Comparison of ENCODE assay signal across 29 cellular contexts in the genomic region with DNA sequence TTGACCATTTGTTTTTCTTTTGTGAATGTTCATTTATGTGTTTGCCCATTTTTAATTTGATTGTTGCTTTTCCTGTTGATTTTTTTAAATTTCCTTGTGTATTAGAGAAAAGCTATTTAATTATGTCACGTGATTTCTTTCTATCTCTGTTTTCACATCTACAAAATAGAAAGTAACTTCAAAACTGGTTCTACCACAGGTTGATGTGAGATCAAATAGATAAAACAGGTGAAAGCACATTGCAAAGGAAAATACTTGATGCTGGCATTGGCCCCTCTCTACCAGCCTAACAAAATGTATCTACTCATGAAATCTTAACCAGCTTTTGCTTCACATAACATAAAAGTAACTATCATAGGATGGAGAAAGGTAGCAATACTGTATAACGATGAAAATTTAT.
DNase-seq lines count a peak whose midpoint lies in the region; ATAC-seq and TF ChIP-seq lines count a peak whose summit lies in the region.
"Had no signal": no experiment of that assay in that cellular context is flagged by ENCODE, and none has a peak within 500 bp of the region (broad histone marks: within the 10 kb centered on the region; RNA-seq: fewer than 3 reads in every experiment).

No MANE protein-coding gene starts in this region.

- TF ChIP-seq CTCF in PC-9 (conservative IDR thresholded peaks at IDR 0.05): no peak

- H3K9me2 ChIP-seq in PC-9 (ENCODE audit: insufficient read depth): no peaks in the 10 kb centered on the region

- peaks cover 39% of the 10 kb centered on the region for H3K36me3 ChIP-seq in CD8-positive, alpha-beta memory T cell (ENCODE audit: insufficient read depth, low read length)
- H3K36me3 ChIP-seq in PC-9 (ENCODE audit: low read depth): no peaks in the 10 kb centered on the region
- peaks cover 16 to 70% (median 19%) of the 10 kb centered on the region in 3 experiments for H3K36me3 ChIP-seq in naive thymus-derived CD4-positive, alpha-beta T cell (ENCODE audit: control insufficient read depth in 2 of 3, insufficient read depth in 3 of 3, low read length in 3 of 3)

- H4K20me1 ChIP-seq in PC-9 (ENCODE audit: insufficient read depth): no peaks in the 10 kb centered on the region

- no peak overlapping the region for H3K4me3 ChIP-seq in CD8-positive, alpha-beta memory T cell (ENCODE audit: low read length)
- H3K4me3 ChIP-seq in PC-9: no peak overlapping the region
- H3K4me3 ChIP-seq in naive thymus-derived CD4-positive, alpha-beta T cell (ENCODE audit: low read length): no peak overlapping the region
- H3K4me3 ChIP-seq: adrenal gland, Peyer's patch, skin epidermis, stomach, thyroid gland had no signal

- peaks cover 28% of the 10 kb centered on the region for H3F3A ChIP-seq in PC-9 (ENCODE audit: insufficient read depth, low read depth)

- H3K9me3 Mint-ChIP-seq in activated CD4-positive, alpha-beta T cell treated with anti-CD3 and anti-CD28 coated beads, Interleukin-2, amount 10 ng/mL, durations not matched to agents 7 days and 5 days: no peaks in the 10 kb centered on the region
- no peaks in the 10 kb centered on the region for H3K9me3 Mint-ChIP-seq in CD8-positive, alpha-beta memory T cell
- H3K9me3 Mint-ChIP-seq in naive thymus-derived CD4-positive, alpha-beta T cell: peaks cover 0 to 1% (median 0%) of the 10 kb centered on the region in 11 donors
- H3K9me3 Mint-ChIP-seq: naive thymus-derived CD8-positive, alpha-beta T cell; WTC11 had no signal

- CTCF ChIA-PET in activated CD4-positive, alpha-beta T cell treated with anti-CD3 and anti-CD28 coated beads, Interleukin-2, amount 10 ng/mL, durations not matched to agents 7 days and 5 days (lab: Charles Lee): interaction anchor here (0.9 to 1.6 kb wide), 2 partner anchors 9 kb away, joined by 3 to 7 read pairs; no protein-coding TSS in a partner anchor
- CTCF ChIA-PET in CD8-positive, alpha-beta memory T cell (lab: Charles Lee): interaction anchor here (1.2 to 2.5 kb wide), 2 partner anchors 10 to 21 kb away, joined by 3 to 8 read pairs; no protein-coding TSS in a partner anchor
- CTCF ChIA-PET in PC-9 (lab: Charles Lee): no interaction called here
- CTCF ChIA-PET in naive thymus-derived CD4-positive, alpha-beta T cell (lab: Charles Lee): interaction anchor here (0.7 kb wide), 1 partner anchor 414 kb away, joined by 3 read pairs; no protein-coding TSS in a partner anchor

- H3K27ac Mint-ChIP-seq in activated CD4-positive, alpha-beta T cell treated with anti-CD3 and anti-CD28 coated beads, Interleukin-2, amount 10 ng/mL, durations not matched to agents 7 days and 5 days: peak overlapping the region; percentile 50
- peak overlapping the region in 6 of 8 donors; percentile 27 to 60 (median 51) for H3K27ac Mint-ChIP-seq in CD8-positive, alpha-beta memory T cell
- peak overlapping the region in 6 of 9 donors; percentile 14 to 68 (median 44) for H3K27ac Mint-ChIP-seq in naive thymus-derived CD4-positive, alpha-beta T cell
- H3K27ac Mint-ChIP-seq: WTC11 had no signal

- ATAC-seq in naive thymus-derived CD4-positive, alpha-beta T cell: no peak
- ATAC-seq: left ventricle myocardium superior; naive thymus-derived CD8-positive, alpha-beta T cell; WTC11 had no signal

- peaks cover 20% of the 10 kb centered on the region for H3K4me1 Mint-ChIP-seq in activated CD4-positive, alpha-beta T cell treated with anti-CD3 and anti-CD28 coated beads, Interleukin-2, amount 10 ng/mL, durations not matched to agents 7 days and 5 days
- H3K4me1 Mint-ChIP-seq in CD8-positive, alpha-beta memory T cell: peaks cover 14 to 44% (median 32%) of the 10 kb centered on the region in 3 donors
- H3K4me1 Mint-ChIP-seq in naive thymus-derived CD4-positive, alpha-beta T cell: peaks cover 12 to 55% (median 28%) of the 10 kb centered on the region in 7 donors

- DNase-seq in activated CD4-positive, alpha-beta T cell treated with anti-CD3 and anti-CD28 coated beads, Interleukin-2, amount 10 ng/mL, durations not matched to agents 7 days and 5 days: no peak
- DNase-seq in activated CD4-positive, alpha-beta T cell treated with anti-CD3 and anti-CD28 coated beads, Interleukin-2, amount 50 U/mL, for 48 hours: no peak
- DNase-seq in CD8-positive, alpha-beta memory T cell: no peak
- DNase-seq in PC-9 (peak in 1 of 2 experiments; percentile 74), NOMO-1 treated with DMSO at 0.1 percent for 48 hours (lab: John Stamatoyannopoulos, UW; ENCODE audit: unreplicated experiment) (no peak), cortex of kidney (lab: John Stamatoyannopoulos, UW) (no peak)
- peak in 4 of 9 donors; percentile 11 to 40 (median 13) for DNase-seq in naive thymus-derived CD4-positive, alpha-beta T cell
- no peak for DNase-seq in stimulated activated CD4-positive, alpha-beta T cell treated with anti-CD3 and anti-CD28 coated beads, Interleukin-12 subunit alpha, Interleukin-12 subunit beta, amount 100 ng/mL, for 4 hours
- DNase-seq: activated CD4-positive, alpha-beta T cell treated with anti-CD3 and anti-CD28 coated beads, Interleukin-2, amount 50 U/mL, for 4 hours; activated effector memory CD4-positive, alpha-beta T cell treated with anti-CD3 and anti-CD28 coated beads, Interleukin-2, amount 50 U/mL, for 16 hours; adrenal gland; BE2C; effector CD4-positive, alpha-beta T cell; erythroblast; HCEC 1CT; islet precursor cell; KG1; left ventricle myocardium superior; naive thymus-derived CD8-positive, alpha-beta T cell; NCI-H1436 treated with DMSO at 0.1 percent for 48 hours; NCI-H2171 treated with DMSO at 0.1 percent for 48 hours; NCI-H526 treated with DMSO at 0.1 percent for 48 hours; nucleus accumbens; Peyer's patch; SHP77 treated with DMSO at 0.1 percent for 48 hours; stomach; thyroid gland had no signal

- H3K4me3 Mint-ChIP-seq in activated CD4-positive, alpha-beta T cell treated with anti-CD3 and anti-CD28 coated beads, Interleukin-2, amount 10 ng/mL, durations not matched to agents 7 days and 5 days: no peak overlapping the region
- H3K4me3 Mint-ChIP-seq in CD8-positive, alpha-beta memory T cell: no peak overlapping the region
- H3K4me3 Mint-ChIP-seq in naive thymus-derived CD4-positive, alpha-beta T cell: peak overlapping the region in 2 of 10 donors; percentile 10 to 14
- H3K4me3 Mint-ChIP-seq: naive thymus-derived CD8-positive, alpha-beta T cell; WTC11 had no signal

- H2AFZ ChIP-seq in PC-9: no peak overlapping the region

- H3K79me2 ChIP-seq in PC-9 (ENCODE audit: low read depth): no peaks in the 10 kb centered on the region

- H3K4me2 ChIP-seq in PC-9: peak overlapping the region; percentile 44

- H3K27me3 ChIP-seq in CD8-positive, alpha-beta memory T cell (ENCODE audit: insufficient read depth, low read length, poor library complexity, severe bottlenecking): no peaks in the 10 kb centered on the region
- no peaks in the 10 kb centered on the region for H3K27me3 ChIP-seq in PC-9 (ENCODE audit: insufficient read depth, low read depth)
- H3K27me3 ChIP-seq in naive thymus-derived CD4-positive, alpha-beta T cell (ENCODE audit: control insufficient read depth in 2 of 2, insufficient read depth in 2 of 2, low read length in 2 of 2): no peaks in the 10 kb centered on the region
- H3K27me3 ChIP-seq: adrenal gland, BE2C, Peyer's patch, stomach, thyroid gland had no signal

- no peaks in the 10 kb centered on the region for H3K9me3 ChIP-seq in CD8-positive, alpha-beta memory T cell (ENCODE audit: low read length)
- H3K9me3 ChIP-seq in PC-9 (ENCODE audit: insufficient read depth, low read depth): no peaks in the 10 kb centered on the region
- H3K9me3 ChIP-seq in naive thymus-derived CD4-positive, alpha-beta T cell (ENCODE audit: control insufficient read depth in 2 of 3, low read length in 3 of 3): no peaks in the 10 kb centered on the region
- H3K9me3 ChIP-seq: adrenal gland, BE2C, Peyer's patch, stomach, thyroid gland had no signal

- H3K27me3 Mint-ChIP-seq in activated CD4-positive, alpha-beta T cell treated with anti-CD3 and anti-CD28 coated beads, Interleukin-2, amount 10 ng/mL, durations not matched to agents 7 days and 5 days: no peaks in the 10 kb centered on the region
- no peaks in the 10 kb centered on the region for H3K27me3 Mint-ChIP-seq in CD8-positive, alpha-beta memory T cell
- no peaks in the 10 kb centered on the region for H3K27me3 Mint-ChIP-seq in naive thymus-derived CD4-positive, alpha-beta T cell
- H3K27me3 Mint-ChIP-seq: naive thymus-derived CD8-positive, alpha-beta T cell had no signal

- POLR2A ChIA-PET in activated CD4-positive, alpha-beta T cell treated with anti-CD3 and anti-CD28 coated beads, Interleukin-2, amount 10 ng/mL, durations not matched to agents 7 days and 5 days (lab: Charles Lee): no interaction called here
- POLR2A ChIA-PET in CD8-positive, alpha-beta memory T cell (lab: Charles Lee): no interaction called here
- POLR2A ChIA-PET in PC-9 (lab: Charles Lee; ENCODE audit: unreplicated experiment): interaction anchor here (0.6 kb wide), 2 partner anchors 188 to 402 kb away, joined by 3 to 5 read pairs; no protein-coding TSS in a partner anchor
- POLR2A ChIA-PET in naive thymus-derived CD4-positive, alpha-beta T cell (lab: Charles Lee): interaction anchor here (0.7 kb wide), 1 partner anchor 241 kb away, joined by 3 read pairs; no protein-coding TSS in a partner anchor

- intact Hi-C loops in PC-9 (cut with micrococcal nuclease; ENCODE audit: unreplicated experiment): loop anchor here (10.0 kb wide), 1 partner anchor 81 kb away; no protein-coding TSS in a partner anchor
- intact Hi-C loops in naive thymus-derived CD4-positive, alpha-beta T cell (cut with micrococcal nuclease): no loop called here

- peaks cover 37% of the 10 kb centered on the region for H3K36me3 Mint-ChIP-seq in activated CD4-positive, alpha-beta T cell treated with anti-CD3 and anti-CD28 coated beads, Interleukin-2, amount 10 ng/mL, durations not matched to agents 7 days and 5 days (ENCODE audit: low read depth)
- H3K36me3 Mint-ChIP-seq in CD8-positive, alpha-beta memory T cell: peaks cover 13 to 81% (median 30%) of the 10 kb centered on the region in 3 donors
- H3K36me3 Mint-ChIP-seq in naive thymus-derived CD4-positive, alpha-beta T cell: peaks cover 16 to 59% (median 36%) of the 10 kb centered on the region in 5 donors

- H3K4me1 ChIP-seq in CD8-positive, alpha-beta memory T cell (ENCODE audit: insufficient read depth, low read length): peaks cover 15% of the 10 kb centered on the region
- peaks cover 37% of the 10 kb centered on the region for H3K4me1 ChIP-seq in PC-9 (replicated peaks; ENCODE audit: insufficient read depth)
- peaks cover 10 to 12% of the 10 kb centered on the region in 2 donors for H3K4me1 ChIP-seq in naive thymus-derived CD4-positive, alpha-beta T cell (ENCODE audit: control insufficient read depth in 2 of 2, insufficient read depth in 2 of 2, low read length in 2 of 2)
- H3K4me1 ChIP-seq: BE2C, Peyer's patch, thyroid gland had no signal

- no peak overlapping the region for H3K27ac ChIP-seq in CD8-positive, alpha-beta memory T cell (ENCODE audit: low read depth, low read length)
- H3K27ac ChIP-seq in PC-9: peak overlapping the region; percentile 20; the same call in 1 of the 2 replicates
- no peak overlapping the region for H3K27ac ChIP-seq in naive thymus-derived CD4-positive, alpha-beta T cell (ENCODE audit: low read depth, low read length)
- H3K27ac ChIP-seq: adrenal gland, Peyer's patch, stomach, thyroid gland had no signal

- no TSS peak for BruUV-seq in PC-9 (replicated peaks; lab: Mats Ljungman, UMichigan)

Comparison
In these comparisons a context has a peak if more than half of its experiments do, and no peak if none do; other contexts are left out.
1. POLR2A ChIA-PET loops: an anchor here in PC-9 (0.6 kb wide) and naive thymus-derived CD4-positive, alpha-beta T cell (0.7 kb wide); none called in activated CD4-positive, alpha-beta T cell treated with anti-CD3 and anti-CD28 coated beads, Interleukin-2, amount 10 ng/mL, durations not matched to agents 7 days and 5 days and CD8-positive, alpha-beta memory T cell.